In genomic region chr19:12757544-12758274, GRCh38 we compare ENCODE assay signal across 1 cellular context.
A peak's percentile ranks its signal among the peaks of the same experiment; 100 is the strongest.
TF ChIP-seq lines count a peak whose summit lies in the region.

No MANE protein-coding gene starts in this region.

TF ChIP-seq in HepG2, 621 proteins besides CTCF, POLR2A, EP300 and RAD21 (continued from another document and continues in another):
- no peak for TF ChIP-seq ZNF724P (CRISPR knock-in tag; IDR thresholded peaks at IDR 0.05; ENCODE audit: borderline replicate concordance)
- TF ChIP-seq, protein P1, sequence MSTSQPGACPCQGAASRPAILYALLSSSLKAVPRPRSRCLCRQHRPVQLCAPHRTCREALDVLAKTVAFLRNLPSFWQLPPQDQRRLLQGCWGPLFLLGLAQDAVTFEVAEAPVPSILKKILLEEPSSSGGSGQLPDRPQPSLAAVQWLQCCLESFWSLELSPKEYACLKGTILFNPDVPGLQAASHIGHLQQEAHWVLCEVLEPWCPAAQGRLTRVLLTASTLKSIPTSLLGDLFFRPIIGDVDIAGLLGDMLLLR (CRISPR knock-in tag; IDR thresholded peaks at IDR 0.05) = no peak
- TF ChIP-seq HNRNPLL (IDR thresholded peaks at IDR 0.05; ENCODE audit: low read depth, low read length, poor library complexity, severe bottlenecking) = peak; percentile 52
- TF ChIP-seq ARNTL (CRISPR knock-in tag; IDR thresholded peaks at IDR 0.05) = no peak
- no peak for TF ChIP-seq ZNF142 (CRISPR knock-in tag; IDR thresholded peaks at IDR 0.05)
- 0 out of 2 replicates have a peak, but pooled peaks have one; percentile 55 for TF ChIP-seq ZSCAN29 (CRISPR knock-in tag; conservative IDR thresholded peaks at IDR 0.05)
- TF ChIP-seq, protein P2, sequence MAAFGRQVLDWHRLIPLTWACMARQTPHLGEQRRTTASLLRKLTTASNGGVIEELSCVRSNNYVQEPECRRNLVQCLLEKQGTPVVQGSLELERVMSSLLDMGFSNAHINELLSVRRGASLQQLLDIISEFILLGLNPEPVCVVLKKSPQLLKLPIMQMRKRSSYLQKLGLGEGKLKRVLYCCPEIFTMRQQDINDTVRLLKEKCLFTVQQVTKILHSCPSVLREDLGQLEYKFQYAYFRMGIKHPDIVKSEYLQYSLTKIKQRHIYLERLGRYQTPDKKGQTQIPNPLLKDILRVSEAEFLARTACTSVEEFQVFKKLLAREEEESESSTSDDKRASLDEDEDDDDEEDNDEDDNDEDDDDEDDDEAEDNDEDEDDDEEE (CRISPR knock-in tag; IDR thresholded peaks at IDR 0.05) = peak; percentile 61; the same call in 1 of the 2 replicates
- TF ChIP-seq MLXIP (CRISPR knock-in tag; IDR thresholded peaks at IDR 0.05; ENCODE audit: borderline replicate concordance) = no peak
- no peak for TF ChIP-seq GLI4 (CRISPR knock-in tag; IDR thresholded peaks at IDR 0.05; ENCODE audit: borderline replicate concordance)
- no peak for TF ChIP-seq ATRX (CRISPR knock-in tag; IDR thresholded peaks at IDR 0.05; ENCODE audit: borderline replicate concordance)
- 0 out of 2 replicates have a peak, but pooled peaks have one; percentile 53 for TF ChIP-seq ZNF768 (CRISPR knock-in tag; IDR thresholded peaks at IDR 0.05)
- TF ChIP-seq, protein P3, sequence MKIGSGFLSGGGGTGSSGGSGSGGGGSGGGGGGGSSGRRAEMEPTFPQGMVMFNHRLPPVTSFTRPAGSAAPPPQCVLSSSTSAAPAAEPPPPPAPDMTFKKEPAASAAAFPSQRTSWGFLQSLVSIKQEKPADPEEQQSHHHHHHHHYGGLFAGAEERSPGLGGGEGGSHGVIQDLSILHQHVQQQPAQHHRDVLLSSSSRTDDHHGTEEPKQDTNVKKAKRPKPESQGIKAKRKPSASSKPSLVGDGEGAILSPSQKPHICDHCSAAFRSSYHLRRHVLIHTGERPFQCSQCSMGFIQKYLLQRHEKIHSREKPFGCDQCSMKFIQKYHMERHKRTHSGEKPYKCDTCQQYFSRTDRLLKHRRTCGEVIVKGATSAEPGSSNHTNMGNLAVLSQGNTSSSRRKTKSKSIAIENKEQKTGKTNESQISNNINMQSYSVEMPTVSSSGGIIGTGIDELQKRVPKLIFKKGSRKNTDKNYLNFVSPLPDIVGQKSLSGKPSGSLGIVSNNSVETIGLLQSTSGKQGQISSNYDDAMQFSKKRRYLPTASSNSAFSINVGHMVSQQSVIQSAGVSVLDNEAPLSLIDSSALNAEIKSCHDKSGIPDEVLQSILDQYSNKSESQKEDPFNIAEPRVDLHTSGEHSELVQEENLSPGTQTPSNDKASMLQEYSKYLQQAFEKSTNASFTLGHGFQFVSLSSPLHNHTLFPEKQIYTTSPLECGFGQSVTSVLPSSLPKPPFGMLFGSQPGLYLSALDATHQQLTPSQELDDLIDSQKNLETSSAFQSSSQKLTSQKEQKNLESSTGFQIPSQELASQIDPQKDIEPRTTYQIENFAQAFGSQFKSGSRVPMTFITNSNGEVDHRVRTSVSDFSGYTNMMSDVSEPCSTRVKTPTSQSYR (CRISPR knock-in tag; IDR thresholded peaks at IDR 0.05; ENCODE audit: borderline replicate concordance) = no peak
- peak; percentile 52 for TF ChIP-seq AGO2 (optimal IDR thresholded peaks at IDR 0.05; ENCODE audit: low read depth, low read length)
- no peak for TF ChIP-seq ZNF124 (CRISPR knock-in tag; IDR thresholded peaks at IDR 0.05)
- no peak for TF ChIP-seq PHF21A (CRISPR knock-in tag; IDR thresholded peaks at IDR 0.05)
- TF ChIP-seq PCBP2 (optimal IDR thresholded peaks at IDR 0.05; ENCODE audit: low read depth, low read length, poor library complexity, severe bottlenecking) = no peak
- no peak for TF ChIP-seq FOXO4 (CRISPR knock-in tag; conservative IDR thresholded peaks at IDR 0.05)
- TF ChIP-seq KMT2B (CRISPR knock-in tag; IDR thresholded peaks at IDR 0.05) = no peak
- TF ChIP-seq ZNF772 (CRISPR knock-in tag; IDR thresholded peaks at IDR 0.05) = no peak
- TF ChIP-seq FOSL1 (CRISPR knock-in tag; IDR thresholded peaks at IDR 0.05; ENCODE audit: borderline replicate concordance) = no peak
- peak; percentile 70; the same call in 1 of the 2 replicates for TF ChIP-seq ZNF709 (CRISPR knock-in tag; IDR thresholded peaks at IDR 0.05)
- TF ChIP-seq DRAP1 (CRISPR knock-in tag; IDR thresholded peaks at IDR 0.05) = peak; percentile 22; the same call in 1 of the 2 replicates
- no peak for TF ChIP-seq RERE (CRISPR knock-in tag; IDR thresholded peaks at IDR 0.05; ENCODE audit: low read depth)
- peak; percentile 64 for TF ChIP-seq ZFX (CRISPR knock-in tag; IDR thresholded peaks at IDR 0.05; ENCODE audit: low read depth)
- no peak for TF ChIP-seq ZNF430 (CRISPR knock-in tag; IDR thresholded peaks at IDR 0.05)
- TF ChIP-seq TARDBP (CRISPR knock-in tag; IDR thresholded peaks at IDR 0.05) = no peak
- TF ChIP-seq RARG (CRISPR knock-in tag; IDR thresholded peaks at IDR 0.05; ENCODE audit: low read depth) = no peak
- TF ChIP-seq ZNF280B (CRISPR knock-in tag; IDR thresholded peaks at IDR 0.05; ENCODE audit: borderline replicate concordance) = no peak
- no peak for TF ChIP-seq JUND (CRISPR knock-in tag; IDR thresholded peaks at IDR 0.05)
- TF ChIP-seq NCOA1 (CRISPR knock-in tag; IDR thresholded peaks at IDR 0.05) = no peak
- 0 out of 2 replicates have a peak, but pooled peaks have one; percentile 22 for TF ChIP-seq SP4 (CRISPR knock-in tag; IDR thresholded peaks at IDR 0.05)
- TF ChIP-seq ZNF446 (CRISPR knock-in tag; IDR thresholded peaks at IDR 0.05) = 0 out of 2 replicates have a peak, but pooled peaks have one; percentile 51
- no peak for TF ChIP-seq ZNF816 (CRISPR knock-in tag; IDR thresholded peaks at IDR 0.05; ENCODE audit: borderline replicate concordance)
- no peak for TF ChIP-seq PRMT3 (CRISPR knock-in tag; IDR thresholded peaks at IDR 0.05; ENCODE audit: borderline replicate concordance, low read depth)
- TF ChIP-seq POGZ (CRISPR knock-in tag; IDR thresholded peaks at IDR 0.05) = peak; percentile 27; the same call in 1 of the 2 replicates
- no peak for TF ChIP-seq DNMT3B (CRISPR knock-in tag; conservative IDR thresholded peaks at IDR 0.05)
- no peak for TF ChIP-seq KLF16 (CRISPR knock-in tag; IDR thresholded peaks at IDR 0.05)
- TF ChIP-seq ZFY (CRISPR knock-in tag; IDR thresholded peaks at IDR 0.05) = peak; percentile 61
- no peak for TF ChIP-seq SUZ12 (IDR thresholded peaks at IDR 0.05; ENCODE audit: low read depth, low read length)
